1 cellular context compared by ENCODE assay signal in genomic region chr2:85590950-85591349, GRCh38.
TF ChIP-seq lines count a peak whose summit lies in the region.

No MANE protein-coding gene starts in this region.

TF ChIP-seq in IMR-90, 13 proteins besides CTCF, POLR2A, EP300 and RAD21:
- TF ChIP-seq CHD1 (IDR thresholded peaks at IDR 0.05; ENCODE audit: low read depth, low read length) = no peak
- TF ChIP-seq CEBPB (IDR thresholded peaks at IDR 0.05; ENCODE audit: low read depth, low read length) = no peak
- TF ChIP-seq MAZ (IDR thresholded peaks at IDR 0.05; ENCODE audit: borderline replicate concordance, low read depth, low read length) = no peak
- TF ChIP-seq USF2 (IDR thresholded peaks at IDR 0.05; ENCODE audit: low read depth, low read length) = no peak
- no peak for TF ChIP-seq BHLHE40 (IDR thresholded peaks at IDR 0.05; ENCODE audit: low read depth, low read length)
- no peak for TF ChIP-seq FOS (IDR thresholded peaks at IDR 0.05; ENCODE audit: low read depth, low read length)
- TF ChIP-seq ELK1 (IDR thresholded peaks at IDR 0.05; ENCODE audit: borderline replicate concordance, low read depth, low read length) = no peak
- TF ChIP-seq RCOR1 (IDR thresholded peaks at IDR 0.05; ENCODE audit: insufficient replicate concordance, low read length) = no peak
- TF ChIP-seq SMC3 (IDR thresholded peaks at IDR 0.05; ENCODE audit: low read depth, low read length) = no peak
TF ChIP-seq in IMR-90: peak in this region for 0.
